8 cellular contexts compared by ENCODE assay signal in genomic region chr3:48685293-48685602, GRCh38. TPM values are rescaled to one million over a fixed set of nuclear protein-coding genes. Genes with fewer than 3 reads are reported as not detected.
DNase-seq lines count a peak whose midpoint lies in the region; ATAC-seq and TF ChIP-seq lines count a peak whose summit lies in the region.

No MANE protein-coding gene starts in this region.

- H3K27me3 ChIP-seq in Peyer's patch: no peaks in the 10 kb centered on the region
- H3K27me3 ChIP-seq in esophagus squamous epithelium: no peaks in the 10 kb centered on the region
- no peaks in the 10 kb centered on the region for H3K27me3 ChIP-seq in prostate gland (replicated peaks; ENCODE audit: insufficient read depth)

- H3K27ac ChIP-seq in Peyer's patch (peak overlapping the region; percentile 83 to 96 (median 93)), esophagus squamous epithelium (peak overlapping the region; percentile 88 to 93 (median 92)), prostate gland (peak overlapping the region; percentile 90 to 91)

- ATAC-seq in HG02973 (IDR thresholded peaks at IDR 0.05; ENCODE audit: unreplicated experiment): no peak

- TF ChIP-seq POLR2A in Peyer's patch (IDR thresholded peaks at IDR 0.05) (no peak), esophagus squamous epithelium (IDR thresholded peaks at IDR 0.05) (no peak), prostate gland (IDR thresholded peaks at IDR 0.05) (no peak)

- intact Hi-C loops in esophagus squamous epithelium (cut with DNase I): no loop called here
- intact Hi-C loops in prostate gland (cut with DNase I): loop anchor here (5.0 kb wide), 2 partner anchors 128 to 162 kb away; partner anchors contain the start of genes PFKFB4 and PRKAR2A
- intact Hi-C loops in posterior vena cava (cut with DNase I): loop anchor here in 1 of 2 donors (10.0 kb wide), 1 partner anchor 220 kb away; a partner anchor contains a TSS

- H3K4me1 ChIP-seq in ES-I3 (ENCODE audit: insufficient read depth, low read length) (peaks cover 8% of the 10 kb centered on the region), Peyer's patch (peaks cover 3 to 31% (median 6%) of the 10 kb centered on the region in 4 donors), esophagus squamous epithelium (peaks cover 28 to 36% (median 29%) of the 10 kb centered on the region in 3 donors), prostate gland (replicated peaks) (peaks cover 3% of the 10 kb centered on the region)

- DNase-seq in Peyer's patch: no peak
- no peak for DNase-seq in esophagus squamous epithelium (lab: John Stamatoyannopoulos, UW)
- no peak for DNase-seq in prostate gland (ENCODE audit: low spot score)
- no peak for DNase-seq in stimulated activated CD4-positive, alpha-beta T cell treated with anti-CD3 and anti-CD28 coated beads, Interleukin-4, amount 100 ng/mL, for 1 hour
- DNase-seq in activated CD4-positive, CD25-positive, alpha-beta regulatory T cell treated with anti-CD3 and anti-CD28 coated beads, Interleukin-2, amount 50 U/mL, for 72 hours: no peak
- no peak for DNase-seq in posterior vena cava (ENCODE audit: low spot score)

- no peaks in the 10 kb centered on the region for H3K9me3 ChIP-seq in ES-I3 (ENCODE audit: control insufficient read depth, insufficient read depth, low read length)
- H3K9me3 ChIP-seq in Peyer's patch: no peaks in the 10 kb centered on the region
- H3K9me3 ChIP-seq in esophagus squamous epithelium: no peaks in the 10 kb centered on the region
- no peaks in the 10 kb centered on the region for H3K9me3 ChIP-seq in prostate gland

- TF ChIP-seq CTCF in Peyer's patch (IDR thresholded peaks at IDR 0.05) (no peak), esophagus squamous epithelium (IDR thresholded peaks at IDR 0.05) (peak in 1 of 6 experiments; percentile 55), prostate gland (IDR thresholded peaks at IDR 0.05) (no peak)

- 22 to 25% methylated on average over 4 to 6 of the region's 13 CpGs for WGBS in esophagus squamous epithelium, 2 donors
- 7% methylated on average over 13 of the region's 13 CpGs for WGBS in prostate gland

- peak overlapping the region; percentile 81 for H3K9ac ChIP-seq in ES-I3 (ENCODE audit: low read depth, low read length)

- peaks cover 15% of the 10 kb centered on the region for H3K36me3 ChIP-seq in ES-I3 (ENCODE audit: insufficient read depth, low read length)
- peaks cover 0 to 57% (median 0%) of the 10 kb centered on the region in 3 donors for H3K36me3 ChIP-seq in Peyer's patch
- peaks cover 14 to 59% (median 41%) of the 10 kb centered on the region in 3 donors for H3K36me3 ChIP-seq in esophagus squamous epithelium
- peaks cover 11 to 32% of the 10 kb centered on the region in 2 donors for H3K36me3 ChIP-seq in prostate gland

- H3K4me3 ChIP-seq in Peyer's patch: peak overlapping the region; percentile 66 to 100 (median 84)
- peak overlapping the region; percentile 69 to 93 (median 82) for H3K4me3 ChIP-seq in esophagus squamous epithelium
- H3K4me3 ChIP-seq in prostate gland: peak overlapping the region; percentile 89 to 95

RNA-seq across cellular contexts. Expression of gene NCKIPSD, which starts 0.5 kb away (rescaled TPM):
- total RNA-seq in Peyer's patch (10 to 100 TPM; 35.7 to 66.8 (median 64.4) TPM), esophagus squamous epithelium (10 to 100 TPM; 12.4 to 16.8 (median 15.0) TPM), prostate gland (10 to 100 TPM; 32.9 to 83.3 TPM), posterior vena cava (10 to 100 TPM; 14.0 to 19.8 TPM)

RNA-seq across cellular contexts. Expression of gene CELSR3, which starts 22.6 kb away (rescaled TPM):
- total RNA-seq in Peyer's patch: 1 to 10 TPM; 2.3 to 5.0 (median 2.9) TPM
- under 1 TPM; 0.31 to 0.76 (median 0.45) TPM for total RNA-seq in esophagus squamous epithelium
- 1 to 10 TPM in 1 of 2 donors, under 1 TPM in 1; 0.41 to 6.4 TPM for total RNA-seq in prostate gland
- under 1 TPM; 0.65 to 0.67 TPM for total RNA-seq in posterior vena cava

RNA-seq across cellular contexts. Expression of gene IP6K2, which starts 31.8 kb away (rescaled TPM):
- total RNA-seq in Peyer's patch: 100 to 1,000 TPM in 3 of 4 donors, 10 to 100 TPM in 1; 97.6 to 211 (median 163) TPM
- total RNA-seq in esophagus squamous epithelium: 10 to 100 TPM; 52.1 to 94.6 (median 67.9) TPM
- total RNA-seq in prostate gland: 100 to 1,000 TPM; 112 to 165 TPM
- 10 to 100 TPM; 24.6 to 33.1 TPM for total RNA-seq in posterior vena cava

RNA-seq across cellular contexts. Expression of gene SLC26A6, which starts 50.0 kb away (rescaled TPM):
- 100 to 1,000 TPM; 143 to 249 (median 194) TPM for total RNA-seq in Peyer's patch
- 1 to 10 TPM; 7.7 to 9.4 (median 9.0) TPM for total RNA-seq in esophagus squamous epithelium
- total RNA-seq in prostate gland: 10 to 100 TPM; 18.4 to 30.0 TPM
- 10 to 100 TPM in 1 of 2 donors, 1 to 10 TPM in 1; 7.0 to 11.7 TPM for total RNA-seq in posterior vena cava
